In the genomic region with DNA sequence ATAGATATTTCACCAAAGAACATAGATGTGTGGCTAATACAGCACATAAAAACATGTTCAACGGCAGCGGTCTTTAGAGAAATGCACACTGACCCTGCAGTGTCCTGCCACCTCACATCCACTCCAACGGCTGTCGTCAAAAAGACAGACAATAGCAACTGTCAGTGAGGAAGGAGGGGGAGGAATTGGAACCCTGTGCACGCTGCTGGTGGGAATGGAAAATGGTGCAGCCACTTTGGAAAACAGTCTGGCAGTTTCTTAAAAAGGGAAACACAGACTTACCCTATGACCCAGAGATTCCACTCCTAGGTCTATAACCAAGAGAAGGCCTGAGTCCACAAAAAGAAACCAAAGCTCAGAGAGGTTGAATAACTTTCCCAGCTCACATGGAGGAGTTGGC, we compare ENCODE assay signal across 17 cellular contexts. TPM values are rescaled to one million over a fixed set of nuclear protein-coding genes. Genes with fewer than 3 reads are reported as not detected.
DNase-seq lines count a peak whose midpoint lies in the region; ATAC-seq and TF ChIP-seq lines count a peak whose summit lies in the region.
"Had no signal": no experiment of that assay in that cellular context is flagged by ENCODE, and none has a peak within 500 bp of the region (broad histone marks: within the 10 kb centered on the region; RNA-seq: fewer than 3 reads in every experiment).

No MANE protein-coding gene starts in this region.

- H3K4me3 ChIP-seq in BLaER1 treated with 17β-estradiol and CSF1 and Interleukin-3, amounts not matched to agents 10 nM and 100 nM = no peak overlapping the region
- H3K4me3 ChIP-seq in spleen = no peak overlapping the region
- H3K4me3 ChIP-seq: ovary, SK-N-MC had no signal

- H3K4me3 Mint-ChIP-seq in memory B cell (no peak overlapping the region), mesothelial cell of epicardium (no peak overlapping the region)
- H3K4me3 Mint-ChIP-seq in activated CD4-positive, alpha-beta T cell treated with anti-CD3 and anti-CD28 coated beads, Interleukin-2, amount 10 ng/mL, durations not matched to agents 7 days and 5 days = no peak overlapping the region
- H3K4me3 Mint-ChIP-seq: activated CD4-positive, alpha-beta memory T cell treated with anti-CD3 and anti-CD28 coated beads, Interleukin-2, amount 10 ng/mL, durations not matched to agents 7 days and 5 days had no signal

- peak overlapping the region; percentile 28 for H3K27ac Mint-ChIP-seq in memory B cell
- no peak overlapping the region for H3K27ac Mint-ChIP-seq in mesothelial cell of epicardium
- H3K27ac Mint-ChIP-seq in activated CD4-positive, alpha-beta T cell treated with anti-CD3 and anti-CD28 coated beads, Interleukin-2, amount 10 ng/mL, durations not matched to agents 7 days and 5 days = no peak overlapping the region
- H3K27ac Mint-ChIP-seq: activated CD4-positive, alpha-beta memory T cell treated with anti-CD3 and anti-CD28 coated beads, Interleukin-2, amount 10 ng/mL, durations not matched to agents 7 days and 5 days had no signal

- H3K4me1 Mint-ChIP-seq in memory B cell (peaks cover 29% of the 10 kb centered on the region), mesothelial cell of epicardium (peaks cover 12% of the 10 kb centered on the region)
- H3K4me1 Mint-ChIP-seq in activated CD4-positive, alpha-beta T cell treated with anti-CD3 and anti-CD28 coated beads, Interleukin-2, amount 10 ng/mL, durations not matched to agents 7 days and 5 days = peaks cover 25% of the 10 kb centered on the region

- intact Hi-C loops in spleen (cut with DNase I; ENCODE audit: low total_unique reads) = no loop called here

- H3K27me3 Mint-ChIP-seq in memory B cell = no peaks in the 10 kb centered on the region
- H3K27me3 Mint-ChIP-seq in mesothelial cell of epicardium (ENCODE audit: low read depth) = no peaks in the 10 kb centered on the region
- H3K27me3 Mint-ChIP-seq in activated CD4-positive, alpha-beta T cell treated with anti-CD3 and anti-CD28 coated beads, Interleukin-2, amount 10 ng/mL, durations not matched to agents 7 days and 5 days = no peaks in the 10 kb centered on the region
- H3K27me3 Mint-ChIP-seq: activated CD4-positive, alpha-beta memory T cell treated with anti-CD3 and anti-CD28 coated beads, Interleukin-2, amount 10 ng/mL, durations not matched to agents 7 days and 5 days had no signal

- TF ChIP-seq CTCF in spleen (IDR thresholded peaks at IDR 0.05 in 8 of 11, conservative IDR thresholded peaks at IDR 0.05 in 3 of 11) (no peak), mesothelial cell of epicardium (IDR thresholded peaks at IDR 0.05; ENCODE audit: unreplicated experiment) (no peak)

- H3K9ac ChIP-seq in BLaER1 treated with 17β-estradiol and CSF1 and Interleukin-3, amounts not matched to agents 10 nM and 100 nM = 0 out of 22 replicates have a peak overlapping the region, but pooled peaks of 2 of the 11 experiments have one; percentile 3 to 45

- peaks cover 9% of the 10 kb centered on the region for H3K36me3 Mint-ChIP-seq in memory B cell
- H3K36me3 Mint-ChIP-seq in mesothelial cell of epicardium = no peaks in the 10 kb centered on the region
- no peaks in the 10 kb centered on the region for H3K36me3 Mint-ChIP-seq in activated CD4-positive, alpha-beta T cell treated with anti-CD3 and anti-CD28 coated beads, Interleukin-2, amount 10 ng/mL, durations not matched to agents 7 days and 5 days (ENCODE audit: low read depth)

- no peaks in the 10 kb centered on the region for H3K27me3 ChIP-seq in BLaER1 treated with 17β-estradiol and CSF1 and Interleukin-3, amounts not matched to agents 10 nM and 100 nM
- no peaks in the 10 kb centered on the region for H3K27me3 ChIP-seq in spleen (replicated peaks in 1 of 7)
- H3K27me3 ChIP-seq: ovary had no signal

- H3K4me2 ChIP-seq in BLaER1 treated with 17β-estradiol and CSF1 and Interleukin-3, amounts not matched to agents 10 nM and 100 nM = peak overlapping the region in 7 of 11 experiments; percentile 1 to 91 (median 52); a peak in 8 of 22 replicates

- H3K9me3 ChIP-seq in BLaER1 treated with 17β-estradiol and CSF1 and Interleukin-3, amounts not matched to agents 10 nM and 100 nM (replicated peaks in 1 of 11) = no peaks in the 10 kb centered on the region
- H3K9me3 ChIP-seq in spleen = no peaks in the 10 kb centered on the region
- H3K9me3 ChIP-seq: ovary had no signal

- CTCF ChIA-PET in activated CD4-positive, alpha-beta T cell treated with anti-CD3 and anti-CD28 coated beads, Interleukin-2, amount 10 ng/mL, durations not matched to agents 7 days and 5 days (lab: Charles Lee) = no interaction called here

- POLR2A ChIA-PET in activated CD4-positive, alpha-beta T cell treated with anti-CD3 and anti-CD28 coated beads, Interleukin-2, amount 10 ng/mL, durations not matched to agents 7 days and 5 days (lab: Charles Lee) = no interaction called here

- DNase-seq in memory B cell (ENCODE audit: low spot score in 2 of 2) (no peak), spleen (no peak), mesothelial cell of epicardium (ENCODE audit: low spot score in 2 of 2, unreplicated experiment in 2 of 2) (no peak)
- DNase-seq in activated CD4-positive, alpha-beta T cell treated with anti-CD3 and anti-CD28 coated beads, Interleukin-2, amount 10 ng/mL, durations not matched to agents 7 days and 5 days = no peak
- DNase-seq: activated CD4-positive, alpha-beta memory T cell treated with anti-CD3 and anti-CD28 coated beads, Interleukin-2, amount 10 ng/mL, durations not matched to agents 7 days and 5 days; Calu3; Karpas-422; mesendoderm; NCI-H1417 treated with DMSO at 0.1 percent for 48 hours; NCI-H345; ovary; stimulated activated CD4-positive, alpha-beta T cell treated with anti-CD3 and anti-CD28 coated beads, Interleukin-15, amount 100 ng/mL, for 24 hours had no signal

- peaks cover 54 to 97% (median 78%) of the 10 kb centered on the region in 11 experiments for H4K20me1 ChIP-seq in BLaER1 treated with 17β-estradiol and CSF1 and Interleukin-3, amounts not matched to agents 10 nM and 100 nM

- H3K27ac ChIP-seq in BLaER1 treated with 17β-estradiol and CSF1 and Interleukin-3, amounts not matched to agents 10 nM and 100 nM = peak overlapping the region in 1 of 11 experiments; percentile 38; a peak in 1 of 22 replicates
- peak overlapping the region; percentile 93 for H3K27ac ChIP-seq in cingulate gyrus (ENCODE audit: low read depth, low read length)
- peak overlapping the region in 7 of 8 donors; percentile 40 to 74 (median 63) for H3K27ac ChIP-seq in spleen
- H3K27ac ChIP-seq: SK-N-MC had no signal

- H3K9me3 Mint-ChIP-seq in memory B cell = no peaks in the 10 kb centered on the region
- no peaks in the 10 kb centered on the region for H3K9me3 Mint-ChIP-seq in mesothelial cell of epicardium
- no peaks in the 10 kb centered on the region for H3K9me3 Mint-ChIP-seq in activated CD4-positive, alpha-beta T cell treated with anti-CD3 and anti-CD28 coated beads, Interleukin-2, amount 10 ng/mL, durations not matched to agents 7 days and 5 days
- H3K9me3 Mint-ChIP-seq: activated CD4-positive, alpha-beta memory T cell treated with anti-CD3 and anti-CD28 coated beads, Interleukin-2, amount 10 ng/mL, durations not matched to agents 7 days and 5 days had no signal

- no peak for TF ChIP-seq POLR2A in spleen (IDR thresholded peaks at IDR 0.05)

- peaks cover 60 to 81% (median 65%) of the 10 kb centered on the region in 10 experiments for H3K4me1 ChIP-seq in BLaER1 treated with 17β-estradiol and CSF1 and Interleukin-3, amounts not matched to agents 10 nM and 100 nM
- peaks cover 21 to 99% (median 76%) of the 10 kb centered on the region in 6 donors for H3K4me1 ChIP-seq in spleen

- WGBS in spleen, 5 donors = 46 to 73% (median 61%) methylated on average over 5 of the region's 5 CpGs

- ATAC-seq in memory B cell (ENCODE audit: low read depth) (no peak), GM21423 (IDR thresholded peaks at IDR 0.05; ENCODE audit: unreplicated experiment) (no peak), GM18502 (IDR thresholded peaks at IDR 0.05; ENCODE audit: poor library complexity, unreplicated experiment) (no peak)

- peaks cover 9 to 49% (median 24%) of the 10 kb centered on the region in 11 experiments; a peak in 17 of 22 replicates for H3K36me3 ChIP-seq in BLaER1 treated with 17β-estradiol and CSF1 and Interleukin-3, amounts not matched to agents 10 nM and 100 nM
- H3K36me3 ChIP-seq in spleen = peaks cover 0 to 45% (median 0%) of the 10 kb centered on the region in 6 donors
- H3K36me3 ChIP-seq: ovary had no signal

RNA-seq across cellular contexts. Expression of gene CEP295NL, which starts 7.7 kb away (rescaled TPM):
- total RNA-seq in spleen = 10 to 100 TPM in 3 of 7 donors, 1 to 10 TPM in 4; 5.7 to 19.3 (median 9.9) TPM
- polyA plus RNA-seq in spleen = 1 to 10 TPM in 1 of 3 donors, under 1 TPM in 2; 0.03 to 3.0 (median 0.09) TPM
- 3.2 to 4.2 TPM (median 3.8 TPM) in 3 replicates for total RNA-seq in mesothelial cell of epicardium
- total RNA-seq in activated CD4-positive, alpha-beta T cell treated with anti-CD3 and anti-CD28 coated beads, Interleukin-2, amount 10 ng/mL, durations not matched to agents 7 days and 5 days = under 1 TPM in 1 of 2 experiments, not detected in 1; 0.10 TPM
- total RNA-seq: activated CD4-positive, alpha-beta memory T cell treated with anti-CD3 and anti-CD28 coated beads, Interleukin-2, amount 10 ng/mL, durations not matched to agents 7 days and 5 days had no signal

RNA-seq across cellular contexts. Expression of gene TIMP2, which starts 29.9 kb away (rescaled TPM):
- total RNA-seq in spleen (100 to 1,000 TPM; 164 to 333 (median 198) TPM), mesothelial cell of epicardium (106 to 109 TPM (median 106 TPM) in 3 replicates)
- polyA plus RNA-seq in spleen = 10 to 100 TPM; 16.3 to 42.2 (median 26.9) TPM
- total RNA-seq in activated CD4-positive, alpha-beta T cell treated with anti-CD3 and anti-CD28 coated beads, Interleukin-2, amount 10 ng/mL, durations not matched to agents 7 days and 5 days = 1 to 10 TPM; 2.4 to 2.6 TPM

RNA-seq across cellular contexts. Expression of gene USP36, which starts 54.7 kb away (rescaled TPM):
- total RNA-seq in spleen (10 to 100 TPM; 38.0 to 95.0 (median 60.1) TPM), mesothelial cell of epicardium (62.0 to 63.0 TPM (median 62.5 TPM) in 3 replicates)
- polyA plus RNA-seq in spleen = 10 to 100 TPM; 13.4 to 26.1 (median 25.0) TPM
- total RNA-seq in activated CD4-positive, alpha-beta T cell treated with anti-CD3 and anti-CD28 coated beads, Interleukin-2, amount 10 ng/mL, durations not matched to agents 7 days and 5 days = 10 to 100 TPM; 79.0 to 92.9 TPM

Comparison
In these comparisons a context has a peak if more than half of its experiments do, and no peak if none do; other contexts are left out.
1. RNA of gene TIMP2, which starts 29.9 kb away (total RNA-seq): 164 to 333 TPM in spleen and 106 to 109 TPM in mesothelial cell of epicardium; 2.4 to 2.6 TPM in activated CD4-positive, alpha-beta T cell treated with anti-CD3 and anti-CD28 coated beads, Interleukin-2, amount 10 ng/mL, durations not matched to agents 7 days and 5 days; every median in the first group is over 10 times any median in the second.